Comparison of ENCODE assay signal across 8 cellular contexts in genomic region chr3:130288670-130289069, GRCh38. TPM values are rescaled to one million over a fixed set of nuclear protein-coding genes. Genes with fewer than 3 reads are reported as not detected.
"Had no signal": no experiment of that assay in that cellular context is flagged by ENCODE, and none has a peak within 500 bp of the region (broad histone marks: within the 10 kb centered on the region; RNA-seq: fewer than 3 reads in every experiment).

No MANE protein-coding gene starts in this region.

- FAIRE-seq: H1, H54 had no signal

- H3K4me2 ChIP-seq: GM23338 had no signal

- DNase-seq: H9, HCEC 1CT, KG1 had no signal

- H3K4me3 ChIP-seq: GM23338 had no signal

- H3K27ac ChIP-seq: HL-60 had no signal

- ATAC-seq: GM23338 had no signal

- H2AFZ ChIP-seq: GM23338 had no signal

RNA-seq across cellular contexts. Expression of gene COL6A5, which starts 56.8 kb away (rescaled TPM):
- polyA plus RNA-seq: IgD-negative memory B cell had no signal
